10 cellular contexts compared by ENCODE assay signal in the genomic region with DNA sequence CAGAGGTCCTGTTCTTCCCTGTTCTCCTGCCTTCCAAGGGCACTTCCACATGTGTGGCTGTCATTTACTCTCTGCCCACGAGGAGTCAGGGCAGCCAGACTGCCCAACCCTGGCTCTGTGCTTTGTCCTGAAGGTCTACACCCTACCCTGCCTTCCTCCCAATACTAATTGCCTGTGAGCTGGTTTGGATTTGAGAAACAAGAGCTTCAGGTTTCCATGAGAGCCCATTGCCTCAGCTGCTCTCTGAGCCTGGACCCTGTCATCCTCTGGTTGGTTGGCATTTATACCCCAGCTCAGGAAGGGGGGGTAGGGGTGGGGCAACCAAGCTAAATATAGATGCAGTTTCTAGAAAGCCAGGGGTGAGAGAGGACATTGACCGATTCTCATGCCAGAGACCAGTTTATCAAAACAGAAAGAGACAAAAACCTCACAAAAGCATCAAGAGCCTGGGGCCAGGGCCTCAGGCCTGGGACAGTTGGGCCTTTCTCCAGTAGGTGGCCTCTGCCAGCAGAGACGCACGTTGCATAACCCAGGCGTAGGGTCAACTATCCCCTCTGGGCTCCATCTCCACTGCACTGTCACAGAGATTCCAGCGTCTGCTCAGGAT. TPM values are rescaled to one million over a fixed set of nuclear protein-coding genes. Genes with fewer than 3 reads are reported as not detected.
DNase-seq lines count a peak whose midpoint lies in the region; ATAC-seq and TF ChIP-seq lines count a peak whose summit lies in the region.
"Had no signal": no experiment of that assay in that cellular context is flagged by ENCODE, and none has a peak within 500 bp of the region (broad histone marks: within the 10 kb centered on the region; RNA-seq: fewer than 3 reads in every experiment).

No MANE protein-coding gene starts in this region.

- no peaks in the 10 kb centered on the region for H3K9me3 Mint-ChIP-seq in activated CD8-positive, alpha-beta T cell treated with anti-CD3 and anti-CD28 coated beads, Interleukin-2, amount 10 ng/mL, durations not matched to agents 7 days and 5 days (ENCODE audit: insufficient read depth)

- H3K36me3 ChIP-seq in GM06990 (ENCODE audit: control insufficient read depth, insufficient read depth, low read length) (no peaks in the 10 kb centered on the region), tibial artery (no peaks in the 10 kb centered on the region)

- H3K4me3 ChIP-seq in GM06990 (replicated peaks; ENCODE audit: low read depth, low read length) (no peak overlapping the region), tibial artery (no peak overlapping the region)
- H3K4me3 ChIP-seq: skin epidermis had no signal

- intact Hi-C loops in tibial artery (cut with DNase I; ENCODE audit: low total_unique reads) = no loop called here

- H3K9me3 ChIP-seq in tibial artery = no peaks in the 10 kb centered on the region

- DNase-seq in GM06990 (ENCODE audit: extremely low read depth, insufficient read length) = no peak
- no peak for DNase-seq in activated CD8-positive, alpha-beta T cell treated with anti-CD3 and anti-CD28 coated beads, Interleukin-2, amount 10 ng/mL, durations not matched to agents 7 days and 5 days
- DNase-seq in iPS-NIHi11 (ENCODE audit: low spot score) = peak; percentile 83
- peak; percentile 65 to 79 for DNase-seq in tibial artery
- no peak for DNase-seq in activated CD8-positive, alpha-beta memory T cell treated with anti-CD3 and anti-CD28 coated beads, Interleukin-2, amount 50 U/mL, for 48 hours
- no peak for DNase-seq in Ammon's horn (ENCODE audit: low spot score)

- POLR2A ChIA-PET in activated CD8-positive, alpha-beta T cell treated with anti-CD3 and anti-CD28 coated beads, Interleukin-2, amount 10 ng/mL, durations not matched to agents 7 days and 5 days (lab: Charles Lee) = interaction anchor here (1.3 to 1.8 kb wide), 2 partner anchors 13 to 16 kb away, joined by 4 to 6 read pairs; no protein-coding TSS in a partner anchor

- peaks cover 23% of the 10 kb centered on the region for H3K36me3 Mint-ChIP-seq in activated CD8-positive, alpha-beta T cell treated with anti-CD3 and anti-CD28 coated beads, Interleukin-2, amount 10 ng/mL, durations not matched to agents 7 days and 5 days (ENCODE audit: low read depth)

- TF ChIP-seq CTCF in GM06990 (IDR thresholded peaks at IDR 0.05; ENCODE audit: insufficient read depth, low read length, poor library complexity, severe bottlenecking) (peak; percentile 39), tibial artery (IDR thresholded peaks at IDR 0.05) (peak in 1 of 2 experiments; percentile 23)

- H3K4me3 Mint-ChIP-seq in activated CD8-positive, alpha-beta T cell treated with anti-CD3 and anti-CD28 coated beads, Interleukin-2, amount 10 ng/mL, durations not matched to agents 7 days and 5 days = no peak overlapping the region

- no peaks in the 10 kb centered on the region for H3K27me3 ChIP-seq in GM06990 (replicated peaks; ENCODE audit: control insufficient read depth, insufficient read depth, low read length)
- no peaks in the 10 kb centered on the region for H3K27me3 ChIP-seq in tibial artery

- CTCF ChIA-PET in activated CD8-positive, alpha-beta T cell treated with anti-CD3 and anti-CD28 coated beads, Interleukin-2, amount 10 ng/mL, durations not matched to agents 7 days and 5 days (lab: Charles Lee) = interaction anchor here (1.2 to 4.0 kb wide), 8 partner anchors 9 to 93 kb away, joined by 3 to 58 read pairs (median 5); a partner anchor contains a TSS

- peaks cover 0 to 25% (median 20%) of the 10 kb centered on the region in 4 donors for H3K4me1 ChIP-seq in tibial artery

- peaks cover 48% of the 10 kb centered on the region for H3K4me1 Mint-ChIP-seq in activated CD8-positive, alpha-beta T cell treated with anti-CD3 and anti-CD28 coated beads, Interleukin-2, amount 10 ng/mL, durations not matched to agents 7 days and 5 days (ENCODE audit: low read depth)

- peak overlapping the region; percentile 41 for H3K27ac Mint-ChIP-seq in activated CD8-positive, alpha-beta T cell treated with anti-CD3 and anti-CD28 coated beads, Interleukin-2, amount 10 ng/mL, durations not matched to agents 7 days and 5 days

- H3K27me3 Mint-ChIP-seq in activated CD8-positive, alpha-beta T cell treated with anti-CD3 and anti-CD28 coated beads, Interleukin-2, amount 10 ng/mL, durations not matched to agents 7 days and 5 days (ENCODE audit: low read depth) = no peaks in the 10 kb centered on the region

- ATAC-seq in HG02642 (IDR thresholded peaks at IDR 0.05; ENCODE audit: poor library complexity, unreplicated experiment) = peak; percentile 34
- peak; percentile 38 for ATAC-seq in activated CD8-positive, alpha-beta T cell treated with anti-CD3 and anti-CD28 coated beads, Interleukin-2, amount 10 ng/mL, durations not matched to agents 7 days and 5 days
- ATAC-seq in GM21576 (IDR thresholded peaks at IDR 0.05; ENCODE audit: unreplicated experiment) = no peak

- peak overlapping the region in 1 of 2 donors; percentile 2 for H3K27ac ChIP-seq in tibial artery
- H3K27ac ChIP-seq: VCaP had no signal

RNA-seq across cellular contexts. Expression of a gene that starts 34.5 kb away (rescaled TPM):
- total RNA-seq in activated CD8-positive, alpha-beta T cell treated with anti-CD3 and anti-CD28 coated beads, Interleukin-2, amount 10 ng/mL, durations not matched to agents 7 days and 5 days = 10 to 100 TPM; 13.2 to 14.5 TPM

RNA-seq across cellular contexts. Expression of a gene that starts 50.6 kb away (rescaled TPM):
- 100 to 1,000 TPM; 180 to 207 TPM for total RNA-seq in activated CD8-positive, alpha-beta T cell treated with anti-CD3 and anti-CD28 coated beads, Interleukin-2, amount 10 ng/mL, durations not matched to agents 7 days and 5 days

Comparison
In these comparisons a context has a peak if more than half of its experiments do, and no peak if none do; other contexts are left out.
1. DNase-seq: peak in iPS-NIHi11 (single experiment) and tibial artery (2 of 2); none in GM06990 (single experiment), activated CD8-positive, alpha-beta T cell treated with anti-CD3 and anti-CD28 coated beads, Interleukin-2, amount 10 ng/mL, durations not matched to agents 7 days and 5 days (single experiment), activated CD8-positive, alpha-beta memory T cell treated with anti-CD3 and anti-CD28 coated beads, Interleukin-2, amount 50 U/mL, for 48 hours (single experiment) and Ammon's horn (single experiment).